25 cellular contexts compared by ENCODE assay signal in genomic region chr17:6045621-6046357, GRCh38. TPM values are rescaled to one million over a fixed set of nuclear protein-coding genes. Genes with fewer than 3 reads are reported as not detected.
DNase-seq lines count a peak whose midpoint lies in the region; ATAC-seq, FAIRE-seq and TF ChIP-seq lines count a peak whose summit lies in the region.
"Had no signal": no experiment of that assay in that cellular context is flagged by ENCODE, and none has a peak within 500 bp of the region (broad histone marks: within the 10 kb centered on the region; RNA-seq: fewer than 3 reads in every experiment).

No MANE protein-coding gene starts in this region.

- FAIRE-seq in urothelium cell line (lab: Jason Lieb, UNC): no peak
- FAIRE-seq: colon, K562 had no signal

- TF ChIP-seq CTCF in endodermal cell (conservative IDR thresholded peaks at IDR 0.05): peak; percentile 61

- no peaks in the 10 kb centered on the region for H3K4me1 ChIP-seq in endodermal cell (ENCODE audit: control insufficient read depth, insufficient read depth, low read length)
- H3K4me1 ChIP-seq: testis had no signal

- H3K27ac ChIP-seq in endodermal cell (ENCODE audit: low read depth, low read length): no peak overlapping the region
- H3K27ac ChIP-seq: 22Rv1, skin epidermis, testis, VCaP had no signal

- 85 to 92% methylated on average over 5 to 6 of the region's 6 CpGs for WGBS in endodermal cell (ENCODE audit: insufficient coverage in 1 of 2, insufficient read length in 1 of 2), 2 experiments

- no peak overlapping the region for H3K27ac Mint-ChIP-seq in endodermal cell
- H3K27ac Mint-ChIP-seq in activated CD8-positive, alpha-beta memory T cell treated with anti-CD3 and anti-CD28 coated beads, Interleukin-2, amount 10 ng/mL, durations not matched to agents 7 days and 5 days: no peak overlapping the region
- H3K27ac Mint-ChIP-seq: activated CD4-positive, alpha-beta T cell treated with anti-CD3 and anti-CD28 coated beads, Interleukin-2, amount 10 ng/mL, durations not matched to agents 7 days and 5 days; activated naive CD4-positive, alpha-beta T cell treated with anti-CD3 and anti-CD28 coated beads, Interleukin-2, amount 50 U/mL, for 24 hours; CD8-positive, alpha-beta T cell; natural killer cell treated with Interleukin-12 subunit alpha and Interleukin-12 subunit beta and Interleukin-15 and Interleukin-18, amount 100 ng/mL, for 72 hours; stimulated activated memory B cell treated with anti-CD40 and anti-IgM and Interleukin-4, amounts not matched to agents 10 μg/mL and 1 μg/mL and 100 μg/mL, for 72 hours; T-helper 2 cell treated with Interferon-gamma antibody and Interleukin-4, amounts not matched to agents 5 μg/mL and 100 μg/mL, for 36 hours had no signal

- H3K9me3 Mint-ChIP-seq in endodermal cell: no peaks in the 10 kb centered on the region
- H3K9me3 Mint-ChIP-seq in activated CD8-positive, alpha-beta memory T cell treated with anti-CD3 and anti-CD28 coated beads, Interleukin-2, amount 10 ng/mL, durations not matched to agents 7 days and 5 days (ENCODE audit: low read depth): no peaks in the 10 kb centered on the region
- H3K9me3 Mint-ChIP-seq: activated CD4-positive, alpha-beta T cell treated with anti-CD3 and anti-CD28 coated beads, Interleukin-2, amount 10 ng/mL, durations not matched to agents 7 days and 5 days; activated naive CD4-positive, alpha-beta T cell treated with anti-CD3 and anti-CD28 coated beads, Interleukin-2, amount 50 U/mL, for 24 hours; CD8-positive, alpha-beta T cell; natural killer cell treated with Interleukin-12 subunit alpha and Interleukin-12 subunit beta and Interleukin-15 and Interleukin-18, amount 100 ng/mL, for 72 hours; stimulated activated memory B cell treated with anti-CD40 and anti-IgM and Interleukin-4, amounts not matched to agents 10 μg/mL and 1 μg/mL and 100 μg/mL, for 72 hours; T-helper 2 cell treated with Interferon-gamma antibody and Interleukin-4, amounts not matched to agents 5 μg/mL and 100 μg/mL, for 36 hours had no signal

- in situ Hi-C loops in SK-MEL-5 (cut with HindIII; ENCODE audit: low pct_unique_long_range_greater_than_20kb, low sequenced_read_pairs): no loop called here

- no peaks in the 10 kb centered on the region for H3K4me1 Mint-ChIP-seq in endodermal cell
- H3K4me1 Mint-ChIP-seq in activated CD8-positive, alpha-beta memory T cell treated with anti-CD3 and anti-CD28 coated beads, Interleukin-2, amount 10 ng/mL, durations not matched to agents 7 days and 5 days: no peaks in the 10 kb centered on the region
- H3K4me1 Mint-ChIP-seq: activated CD4-positive, alpha-beta T cell treated with anti-CD3 and anti-CD28 coated beads, Interleukin-2, amount 10 ng/mL, durations not matched to agents 7 days and 5 days; activated naive CD4-positive, alpha-beta T cell treated with anti-CD3 and anti-CD28 coated beads, Interleukin-2, amount 50 U/mL, for 24 hours; stimulated activated memory B cell treated with anti-CD40 and anti-IgM and Interleukin-4, amounts not matched to agents 10 μg/mL and 1 μg/mL and 100 μg/mL, for 72 hours had no signal

- no peak overlapping the region for H3K9ac ChIP-seq in endodermal cell (ENCODE audit: extremely low read depth, low read length, poor library complexity, severe bottlenecking)

- peaks cover 21% of the 10 kb centered on the region for H3K27me3 Mint-ChIP-seq in endodermal cell (ENCODE audit: insufficient read depth)
- no peaks in the 10 kb centered on the region for H3K27me3 Mint-ChIP-seq in activated CD8-positive, alpha-beta memory T cell treated with anti-CD3 and anti-CD28 coated beads, Interleukin-2, amount 10 ng/mL, durations not matched to agents 7 days and 5 days
- H3K27me3 Mint-ChIP-seq: activated naive CD4-positive, alpha-beta T cell treated with anti-CD3 and anti-CD28 coated beads, Interleukin-2, amount 50 U/mL, for 24 hours; stimulated activated memory B cell treated with anti-CD40 and anti-IgM and Interleukin-4, amounts not matched to agents 10 μg/mL and 1 μg/mL and 100 μg/mL, for 72 hours had no signal

- CTCF ChIA-PET in activated CD8-positive, alpha-beta memory T cell treated with anti-CD3 and anti-CD28 coated beads, Interleukin-2, amount 10 ng/mL, durations not matched to agents 7 days and 5 days (lab: Charles Lee): no interaction called here

- peak; percentile 2 for DNase-seq in DMS 273 (lab: John Stamatoyannopoulos, UW; ENCODE audit: unreplicated experiment)
- DNase-seq in DMS 273 treated with DMSO at 0.1 percent for 48 hours (lab: John Stamatoyannopoulos, UW): no peak
- peak; percentile 11 for DNase-seq in SK-MEL-5 (ENCODE audit: low read depth, low spot score)
- no peak for DNase-seq in endodermal cell
- peak; percentile 24 for DNase-seq in superior temporal gyrus (ENCODE audit: extremely low spot score)
- DNase-seq in urothelium cell line (ENCODE audit: low spot score): no peak
- no peak for DNase-seq in activated CD8-positive, alpha-beta memory T cell treated with anti-CD3 and anti-CD28 coated beads, Interleukin-2, amount 10 ng/mL, durations not matched to agents 7 days and 5 days
- DNase-seq: activated CD4-positive, alpha-beta T cell treated with anti-CD3 and anti-CD28 coated beads, Interleukin-2, amount 10 ng/mL, durations not matched to agents 7 days and 5 days; aorta; CD8-positive, alpha-beta T cell; DMS79; left colon; MV-4-11; NCI-H187 treated with DMSO at 0.1 percent for 48 hours; testis had no signal

- no peak overlapping the region for H3K4me3 Mint-ChIP-seq in endodermal cell
- H3K4me3 Mint-ChIP-seq in activated CD8-positive, alpha-beta memory T cell treated with anti-CD3 and anti-CD28 coated beads, Interleukin-2, amount 10 ng/mL, durations not matched to agents 7 days and 5 days: no peak overlapping the region
- H3K4me3 Mint-ChIP-seq: activated CD4-positive, alpha-beta T cell treated with anti-CD3 and anti-CD28 coated beads, Interleukin-2, amount 10 ng/mL, durations not matched to agents 7 days and 5 days; activated naive CD4-positive, alpha-beta T cell treated with anti-CD3 and anti-CD28 coated beads, Interleukin-2, amount 50 U/mL, for 24 hours; CD8-positive, alpha-beta T cell; natural killer cell treated with Interleukin-12 subunit alpha and Interleukin-12 subunit beta and Interleukin-15 and Interleukin-18, amount 100 ng/mL, for 72 hours; stimulated activated memory B cell treated with anti-CD40 and anti-IgM and Interleukin-4, amounts not matched to agents 10 μg/mL and 1 μg/mL and 100 μg/mL, for 72 hours; T-helper 2 cell treated with Interferon-gamma antibody and Interleukin-4, amounts not matched to agents 5 μg/mL and 100 μg/mL, for 36 hours had no signal

- H3K4me3 ChIP-seq in endodermal cell (ENCODE audit: low read length): no peak overlapping the region
- H3K4me3 ChIP-seq: K562, skin epidermis, testis had no signal

- H3K36me3 Mint-ChIP-seq in endodermal cell (ENCODE audit: low read depth): no peaks in the 10 kb centered on the region
- H3K36me3 Mint-ChIP-seq in activated CD8-positive, alpha-beta memory T cell treated with anti-CD3 and anti-CD28 coated beads, Interleukin-2, amount 10 ng/mL, durations not matched to agents 7 days and 5 days: no peaks in the 10 kb centered on the region
- H3K36me3 Mint-ChIP-seq: activated naive CD4-positive, alpha-beta T cell treated with anti-CD3 and anti-CD28 coated beads, Interleukin-2, amount 50 U/mL, for 24 hours; CD8-positive, alpha-beta T cell; natural killer cell treated with Interleukin-12 subunit alpha and Interleukin-12 subunit beta and Interleukin-15 and Interleukin-18, amount 100 ng/mL, for 72 hours; stimulated activated memory B cell treated with anti-CD40 and anti-IgM and Interleukin-4, amounts not matched to agents 10 μg/mL and 1 μg/mL and 100 μg/mL, for 72 hours had no signal

- no peaks in the 10 kb centered on the region for H3K9me3 ChIP-seq in endodermal cell (ENCODE audit: control insufficient read depth, low read length)
- H3K9me3 ChIP-seq: testis had no signal

- H3K27me3 ChIP-seq in endodermal cell (ENCODE audit: control insufficient read depth, insufficient read depth, low read length, poor library complexity, severe bottlenecking): no peaks in the 10 kb centered on the region
- H3K27me3 ChIP-seq: testis had no signal

- no peak for ATAC-seq in HG02973 (IDR thresholded peaks at IDR 0.05; ENCODE audit: unreplicated experiment)
- ATAC-seq in activated CD8-positive, alpha-beta memory T cell treated with anti-CD3 and anti-CD28 coated beads, Interleukin-2, amount 10 ng/mL, durations not matched to agents 7 days and 5 days: no peak
- ATAC-seq: CD8-positive, alpha-beta T cell; K562; left colon; natural killer cell treated with Interleukin-12 subunit alpha and Interleukin-12 subunit beta and Interleukin-15 and Interleukin-18, amount 100 ng/mL, for 72 hours; stimulated activated memory B cell treated with anti-CD40 and anti-IgM and Interleukin-4, amounts not matched to agents 10 μg/mL and 1 μg/mL and 100 μg/mL, for 72 hours had no signal

- H3K36me3 ChIP-seq in endodermal cell (ENCODE audit: control insufficient read depth, insufficient read depth, low read length): no peaks in the 10 kb centered on the region

RNA-seq across cellular contexts. Expression of gene WSCD1, which starts 24.4 kb away (rescaled TPM):
- total RNA-seq in SK-MEL-5 (2014; rRNA removed; shearing (Covaris generic)): 0.35 and 0.66 TPM in 2 replicates
- 0.52 and 1.2 TPM in 2 replicates for polyA plus RNA-seq in SK-MEL-5 (2015; cell fraction: cytosol; rRNA removed)
- 0.19 and 2.4 TPM in 2 replicates for polyA plus RNA-seq in SK-MEL-5 (2015; cell fraction: nucleus; rRNA removed)
- total RNA-seq in endodermal cell: 1 to 10 TPM; 6.5 to 7.7 TPM
- polyA plus RNA-seq in endodermal cell (2013, experiment 1 of 2): 49.2 TPM
- polyA plus RNA-seq in endodermal cell (2013, experiment 2 of 2): 43.8 TPM
- under 1 TPM in 1 of 2 experiments, not detected in 1; 0.23 TPM for total RNA-seq in activated CD8-positive, alpha-beta memory T cell treated with anti-CD3 and anti-CD28 coated beads, Interleukin-2, amount 10 ng/mL, durations not matched to agents 7 days and 5 days
- total RNA-seq: activated CD4-positive, alpha-beta T cell treated with anti-CD3 and anti-CD28 coated beads, Interleukin-2, amount 10 ng/mL, durations not matched to agents 7 days and 5 days; CD8-positive, alpha-beta T cell; K562 had no signal
- polyA plus RNA-seq: K562 had no signal

Comparison
In these comparisons a context has a peak if more than half of its experiments do, and no peak if none do; other contexts are left out.
1. DNase-seq: peak in DMS 273 (single experiment), SK-MEL-5 (single experiment) and superior temporal gyrus (single experiment); none in DMS 273 treated with DMSO at 0.1 percent for 48 hours (single experiment), endodermal cell (single experiment), urothelium cell line (single experiment) and activated CD8-positive, alpha-beta memory T cell treated with anti-CD3 and anti-CD28 coated beads, Interleukin-2, amount 10 ng/mL, durations not matched to agents 7 days and 5 days (single experiment).